1 cellular context compared by ENCODE assay signal in the genomic region with DNA sequence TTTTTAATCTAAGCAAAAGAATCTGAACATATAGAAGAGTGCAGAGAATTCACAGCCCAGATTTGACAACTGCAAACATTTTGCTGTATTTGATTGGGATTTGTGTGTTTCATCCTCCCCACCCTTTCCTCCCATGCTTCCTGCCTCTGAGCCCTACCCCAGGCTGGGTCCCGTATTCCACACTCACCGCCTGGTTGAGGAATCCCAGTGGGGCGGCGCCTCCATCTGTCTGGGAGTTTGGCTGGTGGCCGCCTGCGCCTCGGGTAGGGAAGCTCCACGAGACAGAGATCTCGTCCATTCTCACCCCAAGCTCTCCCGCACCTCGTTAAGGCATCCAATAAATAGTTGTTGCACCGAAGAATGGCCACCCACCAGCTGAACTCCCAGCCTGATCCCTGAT.
TF ChIP-seq lines count a peak whose summit lies in the region.

No MANE protein-coding gene starts in this region.

TF ChIP-seq in SK-N-SH, 30 proteins besides CTCF, POLR2A, EP300 and RAD21 (continued from another document):
- TF ChIP-seq, protein P1, sequence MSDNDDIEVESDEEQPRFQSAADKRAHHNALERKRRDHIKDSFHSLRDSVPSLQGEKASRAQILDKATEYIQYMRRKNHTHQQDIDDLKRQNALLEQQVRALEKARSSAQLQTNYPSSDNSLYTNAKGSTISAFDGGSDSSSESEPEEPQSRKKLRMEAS (IDR thresholded peaks at IDR 0.05; ENCODE audit: low read depth), result no peak
- TF ChIP-seq MXI1 (IDR thresholded peaks at IDR 0.05; ENCODE audit: low read depth, low read length) (no peak), MEF2A (IDR thresholded peaks at IDR 0.05; ENCODE audit: borderline replicate concordance, low read depth) (no peak), FOXM1 (IDR thresholded peaks at IDR 0.05; ENCODE audit: low read depth) (no peak), POLR2AphosphoS5 (IDR thresholded peaks at IDR 0.05; ENCODE audit: low read depth, low read length) (no peak), SIN3A (IDR thresholded peaks at IDR 0.05; ENCODE audit: borderline replicate concordance, low read depth, low read length) (no peak), GABPA (IDR thresholded peaks at IDR 0.05; ENCODE audit: low read depth) (no peak), GATA2 (CRISPR knock-in tag; IDR thresholded peaks at IDR 0.05) (no peak), RXRA (IDR thresholded peaks at IDR 0.05; ENCODE audit: borderline replicate concordance, low read depth) (no peak), USF2 (IDR thresholded peaks at IDR 0.05; ENCODE audit: borderline replicate concordance, low read depth, low read length) (no peak)
